ENCODE assay signal across 23 cellular contexts in genomic region chr15:76465728-76466127, GRCh38.
"Had no signal": no experiment of that assay in that cellular context is flagged by ENCODE, and none has a peak within 500 bp of the region (broad histone marks: within the 10 kb centered on the region; RNA-seq: fewer than 3 reads in every experiment).

No MANE protein-coding gene starts in this region.

- H3K79me2 ChIP-seq: hepatocyte had no signal

- ATAC-seq: foreskin keratinocyte, gastroesophageal sphincter, heart left ventricle, left cardiac atrium, left lung, left ventricle myocardium superior, lower lobe of right lung, mucosa of descending colon had no signal

- DNase-seq: dermis blood vessel endothelial cell; dorsolateral prefrontal cortex; effector CD4-positive, alpha-beta T cell; effector memory CD4-positive, alpha-beta T cell; foreskin keratinocyte; heart left ventricle; hypothalamus; immature natural killer cell; left cardiac atrium; left lung; left ventricle myocardium superior; lower lobe of right lung; mesenchymal stem cell; mucosa of descending colon; naive B cell had no signal

- H3K27me3 ChIP-seq: dorsolateral prefrontal cortex, esophagus muscularis mucosa, foreskin keratinocyte, gastroesophageal sphincter, heart left ventricle, hepatocyte, left lung had no signal

- H3K9me3 ChIP-seq: esophagus muscularis mucosa, gastroesophageal sphincter, left lung, lower lobe of right lung had no signal

- H3K27ac ChIP-seq: coronary artery, dorsolateral prefrontal cortex, esophagus muscularis mucosa, foreskin keratinocyte, gastroesophageal sphincter, heart left ventricle, hepatocyte, left lung, lower lobe of right lung had no signal

- H3K4me2 ChIP-seq: hepatocyte had no signal

- FAIRE-seq: colon, endothelial cell of umbilical vein, frontal cortex, keratinocyte had no signal

- H3K4me3 ChIP-seq: coronary artery, dorsolateral prefrontal cortex, esophagus muscularis mucosa, gastroesophageal sphincter, heart left ventricle, hepatocyte, left lung, lower lobe of right lung, mucosa of descending colon had no signal

- H3K4me1 ChIP-seq: esophagus muscularis mucosa, foreskin keratinocyte, gastroesophageal sphincter, heart left ventricle, left lung, lower lobe of right lung had no signal

- H2AFZ ChIP-seq: hepatocyte had no signal
